ENCODE assay signal across 1 cellular context in the genomic region with DNA sequence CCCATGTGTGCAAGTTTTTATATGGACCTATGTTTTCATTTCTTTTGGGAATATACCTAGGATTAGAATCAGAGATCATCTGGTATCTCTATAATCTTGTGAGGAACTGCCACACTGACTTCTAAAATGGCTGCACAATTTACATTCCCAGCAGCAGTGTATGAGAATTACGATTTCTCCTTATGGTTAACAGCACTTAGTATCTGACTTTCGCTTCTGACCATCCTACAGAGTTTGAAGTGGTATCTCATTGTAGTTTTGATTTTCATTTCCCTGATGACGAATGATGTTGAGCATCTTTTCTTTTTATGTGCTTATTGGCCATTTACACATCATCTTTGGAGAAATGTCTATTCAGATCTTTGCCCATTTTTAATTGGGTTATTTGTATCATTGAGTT.
A peak's percentile ranks its signal among the peaks of the same experiment; 100 is the strongest.
TF ChIP-seq lines count a peak whose summit lies in the region.

No MANE protein-coding gene starts in this region.

TF ChIP-seq in K562, 482 proteins besides CTCF, POLR2A, EP300 and RAD21:
- TF ChIP-seq TRIM28 (IDR thresholded peaks at IDR 0.05) (no peak), TAF15 (IDR thresholded peaks at IDR 0.05; ENCODE audit: low read depth, low read length) (no peak), NRF1 (conservative IDR thresholded peaks at IDR 0.05 in 1 of 2, IDR thresholded peaks at IDR 0.05 in 1 of 2) (no peak), CBX2 (IDR thresholded peaks at IDR 0.05; ENCODE audit: insufficient read depth, low read length, poor library complexity, severe bottlenecking) (peak; percentile 4), LCOR (CRISPR knock-in tag; IDR thresholded peaks at IDR 0.05) (no peak)
- TF ChIP-seq, protein P1, sequence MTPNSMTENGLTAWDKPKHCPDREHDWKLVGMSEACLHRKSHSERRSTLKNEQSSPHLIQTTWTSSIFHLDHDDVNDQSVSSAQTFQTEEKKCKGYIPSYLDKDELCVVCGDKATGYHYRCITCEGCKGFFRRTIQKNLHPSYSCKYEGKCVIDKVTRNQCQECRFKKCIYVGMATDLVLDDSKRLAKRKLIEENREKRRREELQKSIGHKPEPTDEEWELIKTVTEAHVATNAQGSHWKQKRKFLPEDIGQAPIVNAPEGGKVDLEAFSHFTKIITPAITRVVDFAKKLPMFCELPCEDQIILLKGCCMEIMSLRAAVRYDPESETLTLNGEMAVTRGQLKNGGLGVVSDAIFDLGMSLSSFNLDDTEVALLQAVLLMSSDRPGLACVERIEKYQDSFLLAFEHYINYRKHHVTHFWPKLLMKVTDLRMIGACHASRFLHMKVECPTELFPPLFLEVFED (CRISPR knock-in tag; conservative IDR thresholded peaks at IDR 0.05): no peak
